ENCODE assay signal across 13 cellular contexts in the genomic region with DNA sequence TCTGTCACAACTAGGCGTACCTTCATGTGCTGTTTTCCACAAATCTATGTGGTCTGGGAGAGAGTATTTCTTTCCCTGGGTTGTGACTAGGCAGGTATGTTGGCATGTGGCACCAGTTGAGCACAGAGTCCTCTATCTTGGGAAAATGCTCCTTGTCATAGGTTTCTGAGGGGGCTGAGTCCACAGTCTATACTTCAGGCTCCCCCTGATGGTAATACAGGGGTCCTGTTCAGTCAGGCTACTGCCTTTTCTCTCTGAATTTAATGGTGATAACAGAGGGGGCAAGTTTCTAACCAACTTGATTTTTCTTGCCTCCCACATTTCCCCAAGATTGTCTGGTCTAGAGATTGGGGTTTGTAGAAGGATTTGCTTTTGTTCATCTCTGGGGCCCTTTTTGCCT. TPM values are rescaled to one million over a fixed set of nuclear protein-coding genes. Genes with fewer than 3 reads are reported as not detected.
DNase-seq lines count a peak whose midpoint lies in the region; ATAC-seq and TF ChIP-seq lines count a peak whose summit lies in the region.
"Had no signal": no experiment of that assay in that cellular context is flagged by ENCODE, and none has a peak within 500 bp of the region (broad histone marks: within the 10 kb centered on the region; RNA-seq: fewer than 3 reads in every experiment).

No MANE protein-coding gene starts in this region.

- BruUV-seq in PC-9 (replicated peaks; lab: Mats Ljungman, UMichigan) = no TSS peak

- H3K9me3 Mint-ChIP-seq in naive thymus-derived CD8-positive, alpha-beta T cell = no peaks in the 10 kb centered on the region

- peaks cover 2 to 5% of the 10 kb centered on the region in 2 experiments for H3K36me3 ChIP-seq in SK-N-SH (replicated peaks in 1 of 2; ENCODE audit: control insufficient read depth in 1 of 2, insufficient read depth in 2 of 2, low read length in 1 of 2)
- peaks cover 31% of the 10 kb centered on the region for H3K36me3 ChIP-seq in PC-9 (ENCODE audit: low read depth)
- no peaks in the 10 kb centered on the region for H3K36me3 ChIP-seq in transverse colon

- H3K4me3 ChIP-seq in SK-N-SH (ENCODE audit: low read depth in 2 of 2, low read length in 1 of 2) = no peak overlapping the region
- H3K4me3 ChIP-seq in PC-9 = no peak overlapping the region
- no peak overlapping the region for H3K4me3 ChIP-seq in transverse colon

- H3K9me3 ChIP-seq in SK-N-SH = no peaks in the 10 kb centered on the region
- no peaks in the 10 kb centered on the region for H3K9me3 ChIP-seq in PC-9 (ENCODE audit: insufficient read depth, low read depth)
- no peaks in the 10 kb centered on the region for H3K9me3 ChIP-seq in transverse colon

- TF ChIP-seq POLR2A in transverse colon (IDR thresholded peaks at IDR 0.05) = no peak

- TF ChIP-seq CTCF in SK-N-SH (IDR thresholded peaks at IDR 0.05) = no peak
- no peak for TF ChIP-seq CTCF in PC-9 (conservative IDR thresholded peaks at IDR 0.05)
- no peak for TF ChIP-seq CTCF in transverse colon (IDR thresholded peaks at IDR 0.05)

- H4K20me1 ChIP-seq in SK-N-SH (ENCODE audit: insufficient read depth) (no peaks in the 10 kb centered on the region), PC-9 (ENCODE audit: insufficient read depth) (no peaks in the 10 kb centered on the region)

- H3K79me2 ChIP-seq in SK-N-SH (ENCODE audit: insufficient read depth) (peaks cover 28% of the 10 kb centered on the region; the same call in 1 of the 2 replicates), PC-9 (ENCODE audit: low read depth) (peaks cover 64% of the 10 kb centered on the region)

- H3K36me3 Mint-ChIP-seq in naive thymus-derived CD8-positive, alpha-beta T cell = no peaks in the 10 kb centered on the region

- H3K4me2 ChIP-seq in SK-N-SH = no peak overlapping the region
- no peak overlapping the region; the same call in 1 of the 2 replicates for H3K4me2 ChIP-seq in PC-9

- WGBS in SK-N-SH (ENCODE audit: low lambda C conversion rate) = 100% methylated on average over 1 of the region's 1 CpG
- 95% methylated on average over 1 of the region's 1 CpG; no CpG with 5 or more reads in 1 of the 2 donors for WGBS in transverse colon (ENCODE audit: low coverage in 1 of 2), 2 donors

- H3K4me1 Mint-ChIP-seq in naive thymus-derived CD8-positive, alpha-beta T cell = peaks cover 0 to 5% (median 1%) of the 10 kb centered on the region in 4 donors

- POLR2A ChIA-PET in SK-N-SH (lab: Yijun Ruan, JAX) = no interaction called here
- POLR2A ChIA-PET in PC-9 (lab: Charles Lee; ENCODE audit: unreplicated experiment) = no interaction called here
- POLR2A ChIA-PET in naive thymus-derived CD8-positive, alpha-beta T cell (lab: Charles Lee) = no interaction called here

- H3K27ac ChIP-seq in SK-N-SH (ENCODE audit: low read depth in 2 of 2, low read length in 1 of 2) = no peak overlapping the region
- peak overlapping the region; percentile 57 for H3K27ac ChIP-seq in PC-9
- peak overlapping the region; percentile 18 to 81 (median 70) for H3K27ac ChIP-seq in transverse colon

- H3K27me3 Mint-ChIP-seq in naive thymus-derived CD8-positive, alpha-beta T cell = peaks cover 0 to 4% (median 0%) of the 10 kb centered on the region in 5 donors
- H3K27me3 Mint-ChIP-seq: activated CD8-positive, alpha-beta memory T cell treated with anti-CD3 and anti-CD28 coated beads, Interleukin-2, amount 10 ng/mL, durations not matched to agents 7 days and 5 days had no signal

- H3K4me1 ChIP-seq in SK-N-SH (ENCODE audit: control insufficient read depth in 1 of 2, insufficient read depth in 2 of 2, low read depth in 1 of 2, low read length in 1 of 2) = peaks cover 5 to 6% of the 10 kb centered on the region in 2 experiments; a peak in 2 of 4 replicates
- peaks cover 49% of the 10 kb centered on the region for H3K4me1 ChIP-seq in PC-9 (replicated peaks; ENCODE audit: insufficient read depth)
- H3K4me1 ChIP-seq in transverse colon = peaks cover 0 to 22% (median 13%) of the 10 kb centered on the region in 4 donors

- TF ChIP-seq RAD21 in SK-N-SH (IDR thresholded peaks at IDR 0.05; ENCODE audit: low read length) = peak; percentile 20; the same call in 1 of the 2 replicates

- no peak for ATAC-seq in SK-N-SH treated with all-trans-retinoic acid at 6 μM for 48 hours
- ATAC-seq in naive thymus-derived CD8-positive, alpha-beta T cell = no peak
- ATAC-seq: activated CD8-positive, alpha-beta memory T cell treated with anti-CD3 and anti-CD28 coated beads, Interleukin-2, amount 10 ng/mL, durations not matched to agents 7 days and 5 days; Right ventricle myocardium inferior had no signal

- H2AFZ ChIP-seq in SK-N-SH (ENCODE audit: low read depth) = no peak overlapping the region
- H2AFZ ChIP-seq in PC-9 = no peak overlapping the region

- H3K9me2 ChIP-seq in SK-N-SH (no peaks in the 10 kb centered on the region), PC-9 (ENCODE audit: insufficient read depth) (no peaks in the 10 kb centered on the region)

- intact Hi-C loops in PC-9 (cut with micrococcal nuclease; ENCODE audit: unreplicated experiment) = no loop called here
- intact Hi-C loops in transverse colon (cut with DNase I; ENCODE audit: low total_unique reads) = no loop called here

- H3K27ac Mint-ChIP-seq in naive thymus-derived CD8-positive, alpha-beta T cell = peak overlapping the region in 1 of 10 donors; percentile 34
- H3K27ac Mint-ChIP-seq: activated CD8-positive, alpha-beta memory T cell treated with anti-CD3 and anti-CD28 coated beads, Interleukin-2, amount 10 ng/mL, durations not matched to agents 7 days and 5 days had no signal

- no peak overlapping the region for H3K4me3 Mint-ChIP-seq in naive thymus-derived CD8-positive, alpha-beta T cell
- H3K4me3 Mint-ChIP-seq: activated CD8-positive, alpha-beta memory T cell treated with anti-CD3 and anti-CD28 coated beads, Interleukin-2, amount 10 ng/mL, durations not matched to agents 7 days and 5 days had no signal

- H3K27me3 ChIP-seq in SK-N-SH (ENCODE audit: insufficient read depth) (no peaks in the 10 kb centered on the region), PC-9 (ENCODE audit: insufficient read depth, low read depth) (no peaks in the 10 kb centered on the region), transverse colon (no peaks in the 10 kb centered on the region)

- CTCF ChIA-PET in SK-N-SH (lab: Yijun Ruan, JAX) = interaction anchor here (0.7 to 1.0 kb wide), 2 partner anchors 31 to 69 kb away, joined by 3 read pairs; no protein-coding TSS in a partner anchor
- CTCF ChIA-PET in PC-9 (lab: Charles Lee) = interaction anchor here (2.0 kb wide), 1 partner anchor 29 kb away, joined by 11 read pairs; no protein-coding TSS in a partner anchor

- TF ChIP-seq EP300 in SK-N-SH (IDR thresholded peaks at IDR 0.05; ENCODE audit: borderline replicate concordance in 1 of 2, low read depth in 1 of 2, low read length in 1 of 2) (no peak), transverse colon (IDR thresholded peaks at IDR 0.05; ENCODE audit: low read depth) (no peak)

- no peak overlapping the region for H3K9ac ChIP-seq in SK-N-SH

- DNase-seq in SK-N-SH = no peak
- no peak for DNase-seq in PC-9
- DNase-seq in iPS-NIHi11 (ENCODE audit: low spot score) = peak; percentile 22
- DNase-seq in transverse colon = no peak
- DNase-seq in HuH-7 (ENCODE audit: low spot score) = no peak
- DNase-seq in NCI-H1417 treated with DMSO at 0.1 percent for 48 hours (lab: John Stamatoyannopoulos, UW) = no peak
- DNase-seq in naive thymus-derived CD8-positive, alpha-beta T cell = no peak
- DNase-seq: activated CD8-positive, alpha-beta memory T cell treated with anti-CD3 and anti-CD28 coated beads, Interleukin-2, amount 10 ng/mL, durations not matched to agents 7 days and 5 days; cortex of kidney; foreskin fibroblast; NCI-H524 had no signal

- H3F3A ChIP-seq in SK-N-SH (replicated peaks; ENCODE audit: insufficient read depth) (no peaks in the 10 kb centered on the region), PC-9 (ENCODE audit: insufficient read depth, low read depth) (peaks cover 27% of the 10 kb centered on the region)

- in situ Hi-C loops in transverse colon (cut with MboI; ENCODE audit: low pct_ligation_motif_present in 1 of 4, low pct_unique_long_range_greater_than_20kb in 1 of 4, low sequenced_read_pairs in 3 of 4) = no loop called here

TF ChIP-seq in SK-N-SH, 30 proteins besides CTCF, POLR2A, EP300 and RAD21:
- TF ChIP-seq SMC3 (IDR thresholded peaks at IDR 0.05; ENCODE audit: low read depth, low read length) (0 out of 2 replicates have a peak, but pooled peaks have one; percentile 10), MEF2A (IDR thresholded peaks at IDR 0.05; ENCODE audit: borderline replicate concordance, low read depth) (no peak)

TF ChIP-seq in SK-N-SH treated with all-trans-retinoic acid at 6 μM for 48 hours, 23 proteins besides CTCF, POLR2A, EP300 and RAD21 (continues in another document):
- TF ChIP-seq ZNF8 (CRISPR knock-in tag; IDR thresholded peaks at IDR 0.05) = no peak
- TF ChIP-seq, protein P1, sequence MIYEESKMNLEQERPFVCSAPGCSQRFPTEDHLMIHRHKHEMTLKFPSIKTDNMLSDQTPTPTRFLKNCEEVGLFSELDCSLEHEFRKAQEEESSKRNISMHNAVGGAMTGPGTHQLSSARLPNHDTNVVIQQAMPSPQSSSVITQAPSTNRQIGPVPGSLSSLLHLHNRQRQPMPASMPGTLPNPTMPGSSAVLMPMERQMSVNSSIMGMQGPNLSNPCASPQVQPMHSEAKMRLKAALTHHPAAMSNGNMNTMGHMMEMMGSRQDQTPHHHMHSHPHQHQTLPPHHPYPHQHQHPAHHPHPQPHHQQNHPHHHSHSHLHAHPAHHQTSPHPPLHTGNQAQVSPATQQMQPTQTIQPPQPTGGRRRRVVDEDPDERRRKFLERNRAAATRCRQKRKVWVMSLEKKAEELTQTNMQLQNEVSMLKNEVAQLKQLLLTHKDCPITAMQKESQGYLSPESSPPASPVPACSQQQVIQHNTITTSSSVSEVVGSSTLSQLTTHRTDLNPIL (CRISPR knock-in tag; IDR thresholded peaks at IDR 0.05; ENCODE audit: low read depth) = no peak
- no peak for TF ChIP-seq GLIS3 (CRISPR knock-in tag; IDR thresholded peaks at IDR 0.05)
- no peak for TF ChIP-seq ZFP3 (CRISPR knock-in tag; IDR thresholded peaks at IDR 0.05)
- no peak for TF ChIP-seq BACH2 (CRISPR knock-in tag; IDR thresholded peaks at IDR 0.05; ENCODE audit: borderline replicate concordance)
- TF ChIP-seq OSR1 (CRISPR knock-in tag; IDR thresholded peaks at IDR 0.05) = no peak
- no peak for TF ChIP-seq ISL1 (CRISPR knock-in tag; IDR thresholded peaks at IDR 0.05)

RNA-seq across cellular contexts. Expression of a gene that starts 35.8 kb away (rescaled TPM):
- 5.4 TPM in 2 replicates for polyA plus RNA-seq in SK-N-SH (2012; rRNA removed)
- 5.6 and 6.6 TPM in 2 replicates for polyA plus RNA-seq in SK-N-SH (2012; cell fraction: cytosol; rRNA removed)
- 2.3 and 4.9 TPM in 2 replicates for polyA plus RNA-seq in SK-N-SH (2012; cell fraction: nucleus; rRNA removed)
- 33.4 and 43.0 TPM in 2 replicates for total RNA-seq in PC-9 (2021)
- 10 to 100 TPM in 3 of 4 donors, 1 to 10 TPM in 1; 5.6 to 26.9 (median 16.9) TPM for total RNA-seq in transverse colon
- under 1 TPM; 0.22 to 0.55 TPM for total RNA-seq in naive thymus-derived CD8-positive, alpha-beta T cell
- polyA plus RNA-seq in naive thymus-derived CD8-positive, alpha-beta T cell = 1 to 10 TPM in 1 of 3 donors, under 1 TPM in 2; 0.22 to 3.4 (median 0.23) TPM

Comparison
In these comparisons a context has a peak if more than half of its experiments do, and no peak if none do; other contexts are left out.
1. H3K27ac ChIP-seq: peak in PC-9 (single experiment) and transverse colon (4 of 4); none in SK-N-SH (0 of 2).
2. RNA of a gene that starts 35.8 kb away (total RNA-seq): 33.4 to 43.0 TPM in PC-9 and 5.6 to 26.9 TPM in transverse colon; 0.22 to 0.55 TPM in naive thymus-derived CD8-positive, alpha-beta T cell; every median in the first group is over 4 times any median in the second.